Comparison of ENCODE assay signal across 17 cellular contexts in genomic region chr17:1521067-1521466, GRCh38.
"Had no signal": no experiment of that assay in that cellular context is flagged by ENCODE, and none has a peak within 500 bp of the region (broad histone marks: within the 10 kb centered on the region; RNA-seq: fewer than 3 reads in every experiment).

No MANE protein-coding gene starts in this region.

- H3K27ac ChIP-seq: transverse colon had no signal

- H3K4me3 Mint-ChIP-seq: activated CD4-positive, alpha-beta memory T cell treated with anti-CD3 and anti-CD28 coated beads, Interleukin-2, amount 10 ng/mL, durations not matched to agents 7 days and 5 days; activated CD4-positive, alpha-beta T cell treated with anti-CD3 and anti-CD28 coated beads for 36 hours; activated naive CD4-positive, alpha-beta T cell treated with anti-CD3 and anti-CD28 coated beads for 36 hours; activated T-helper 17 cell treated with anti-CD3 and anti-CD28 coated beads, Interleukin-2, amount 50 U/mL, for 72 hours; mesothelial cell of epicardium; stimulated activated naive B cell treated with anti-CD40 and anti-IgM and Interleukin-4, amounts not matched to agents 10 μg/mL and 1 μg/mL and 100 μg/mL, for 72 hours had no signal

- ATAC-seq: activated CD4-positive, alpha-beta T cell treated with anti-CD3 and anti-CD28 coated beads for 36 hours; activated T-helper 17 cell treated with anti-CD3 and anti-CD28 coated beads, Interleukin-2, amount 50 U/mL, for 72 hours; right cardiac atrium; stimulated activated naive B cell treated with anti-CD40 and anti-IgM and Interleukin-4, amounts not matched to agents 10 μg/mL and 1 μg/mL and 100 μg/mL, for 72 hours had no signal

- H3K9me3 Mint-ChIP-seq: activated CD4-positive, alpha-beta memory T cell treated with anti-CD3 and anti-CD28 coated beads, Interleukin-2, amount 10 ng/mL, durations not matched to agents 7 days and 5 days; activated naive CD4-positive, alpha-beta T cell treated with anti-CD3 and anti-CD28 coated beads for 36 hours; activated T-helper 17 cell treated with anti-CD3 and anti-CD28 coated beads, Interleukin-2, amount 50 U/mL, for 72 hours; mesothelial cell of epicardium; naive B cell; stimulated activated naive B cell treated with anti-CD40 and anti-IgM and Interleukin-4, amounts not matched to agents 10 μg/mL and 1 μg/mL and 100 μg/mL, for 72 hours had no signal

- H3K27ac Mint-ChIP-seq: activated CD4-positive, alpha-beta memory T cell treated with anti-CD3 and anti-CD28 coated beads, Interleukin-2, amount 10 ng/mL, durations not matched to agents 7 days and 5 days; activated CD4-positive, alpha-beta T cell treated with anti-CD3 and anti-CD28 coated beads for 36 hours; activated naive CD4-positive, alpha-beta T cell treated with anti-CD3 and anti-CD28 coated beads for 36 hours; activated T-helper 17 cell treated with anti-CD3 and anti-CD28 coated beads, Interleukin-2, amount 50 U/mL, for 72 hours had no signal

- H3K27me3 ChIP-seq: transverse colon had no signal

- H3K36me3 Mint-ChIP-seq: naive B cell had no signal

- DNase-seq: activated CD4-positive, alpha-beta memory T cell treated with anti-CD3 and anti-CD28 coated beads, Interleukin-2, amount 10 ng/mL, durations not matched to agents 7 days and 5 days; activated CD4-positive, alpha-beta T cell treated with anti-CD3 and anti-CD28 coated beads for 36 hours; activated naive CD4-positive, alpha-beta T cell treated with anti-CD3 and anti-CD28 coated beads for 36 hours; central memory CD4-positive, alpha-beta T cell; cortex of kidney; effector CD8-positive, alpha-beta T cell; hippocampal formation; kidney glomerular epithelial cell; naive B cell; right cardiac atrium; stimulated activated CD4-positive, alpha-beta T cell treated with anti-CD3 and anti-CD28 coated beads, Interleukin-2, amount 100 ng/mL, for 24 hours; stimulated activated naive B cell treated with anti-CD40 and anti-IgM and Interleukin-4, amounts not matched to agents 10 μg/mL and 1 μg/mL and 100 μg/mL, for 72 hours; substantia nigra; SW 1271; transverse colon had no signal

- H3K4me3 ChIP-seq: transverse colon had no signal

- H3K9me3 ChIP-seq: transverse colon had no signal

- H3K4me1 Mint-ChIP-seq: activated T-helper 17 cell treated with anti-CD3 and anti-CD28 coated beads, Interleukin-2, amount 50 U/mL, for 72 hours had no signal

- H3K27me3 Mint-ChIP-seq: activated CD4-positive, alpha-beta memory T cell treated with anti-CD3 and anti-CD28 coated beads, Interleukin-2, amount 10 ng/mL, durations not matched to agents 7 days and 5 days; activated CD4-positive, alpha-beta T cell treated with anti-CD3 and anti-CD28 coated beads for 36 hours; activated T-helper 17 cell treated with anti-CD3 and anti-CD28 coated beads, Interleukin-2, amount 50 U/mL, for 72 hours; naive B cell; stimulated activated naive B cell treated with anti-CD40 and anti-IgM and Interleukin-4, amounts not matched to agents 10 μg/mL and 1 μg/mL and 100 μg/mL, for 72 hours had no signal
